ENCODE assay signal across 17 cellular contexts in the genomic region with DNA sequence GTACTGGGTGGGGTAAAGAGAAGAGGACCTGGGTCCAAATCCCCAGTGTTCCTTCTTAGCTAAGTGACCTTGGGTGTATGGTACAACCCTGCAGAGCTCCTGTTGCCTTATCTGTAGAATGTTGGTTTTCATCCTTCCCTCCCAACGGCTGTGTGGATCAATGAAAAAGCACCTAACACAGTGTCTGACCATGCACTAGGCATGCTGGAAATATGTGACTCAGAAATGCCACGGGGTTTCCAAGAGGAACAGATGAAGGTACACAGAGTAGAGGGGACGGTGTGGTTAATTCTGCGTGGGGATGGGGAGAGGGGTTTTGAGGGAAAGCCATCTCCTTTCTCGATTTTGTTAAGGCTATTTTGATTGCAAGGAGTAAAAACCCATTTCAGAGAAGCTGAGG. TPM values are rescaled to one million over a fixed set of nuclear protein-coding genes. Genes with fewer than 3 reads are reported as not detected.
DNase-seq lines count a peak whose midpoint lies in the region; ATAC-seq and TF ChIP-seq lines count a peak whose summit lies in the region.
"Had no signal": no experiment of that assay in that cellular context is flagged by ENCODE, and none has a peak within 500 bp of the region (broad histone marks: within the 10 kb centered on the region; RNA-seq: fewer than 3 reads in every experiment).

No MANE protein-coding gene starts in this region.

- WGBS in lung, 2 donors = 82 to 91% methylated on average over 5 of the region's 5 CpGs

- H3K27ac ChIP-seq in CD4-positive, alpha-beta T cell (ENCODE audit: low read depth, low read length) = no peak overlapping the region
- H3K27ac ChIP-seq in lung (ENCODE audit: low read depth in 1 of 2, low read length in 1 of 2) = no peak overlapping the region
- H3K27ac ChIP-seq: HL-60 had no signal

- no peaks in the 10 kb centered on the region for H3K9me3 Mint-ChIP-seq in activated CD8-positive, alpha-beta T cell treated with anti-CD3 and anti-CD28 coated beads for 36 hours
- no peaks in the 10 kb centered on the region for H3K9me3 Mint-ChIP-seq in activated CD8-positive, alpha-beta T cell treated with anti-CD3 and anti-CD28 coated beads, Interleukin-2, amount 10 ng/mL, durations not matched to agents 7 days and 5 days (ENCODE audit: insufficient read depth)
- H3K9me3 Mint-ChIP-seq in CD4-positive, alpha-beta T cell = no peaks in the 10 kb centered on the region
- H3K9me3 Mint-ChIP-seq in activated T-helper 1 cell treated with anti-CD3 and anti-CD28 coated beads, Interleukin-12 subunit alpha, Interleukin-12 subunit beta, Interleukin-2, Interleukin-4 antibody, amounts not matched to agents 30 ng/mL and 10 ng/mL and 1 ng/mL, durations not matched to agents 14 hours and 24 hours and 36 hours = no peaks in the 10 kb centered on the region

- peaks cover 3 to 4% of the 10 kb centered on the region in 2 donors for H3K4me1 ChIP-seq in lung (ENCODE audit: control insufficient read depth in 2 of 2, insufficient read depth in 2 of 2, low read length in 2 of 2)

- ATAC-seq in activated CD8-positive, alpha-beta T cell treated with anti-CD3 and anti-CD28 coated beads for 36 hours = no peak
- ATAC-seq in activated CD8-positive, alpha-beta T cell treated with anti-CD3 and anti-CD28 coated beads, Interleukin-2, amount 10 ng/mL, durations not matched to agents 7 days and 5 days = no peak
- no peak for ATAC-seq in CD4-positive, alpha-beta T cell (ENCODE audit: poor library complexity)
- ATAC-seq in lung (ENCODE audit: insufficient read depth, low FRiP score) (no peak), omental fat pad (ENCODE audit: low FRiP score) (no peak)
- ATAC-seq: HCT116 had no signal

- intact Hi-C loops in activated CD8-positive, alpha-beta T cell treated with anti-CD3 and anti-CD28 coated beads for 36 hours (cut with micrococcal nuclease) = no loop called here
- intact Hi-C loops in CD4-positive, alpha-beta T cell (cut with DNase I, micrococcal nuclease) = no loop called here
- intact Hi-C loops in activated T-helper 1 cell treated with anti-CD3 and anti-CD28 coated beads, Interleukin-12 subunit alpha, Interleukin-12 subunit beta, Interleukin-2, Interleukin-4 antibody, amounts not matched to agents 30 ng/mL and 10 ng/mL and 1 ng/mL, durations not matched to agents 14 hours and 24 hours and 36 hours (cut with micrococcal nuclease) = no loop called here
- intact Hi-C loops in posterior cingulate gyrus (cut with DNase I) = no loop called here

- no peak for TF ChIP-seq CTCF in activated CD8-positive, alpha-beta T cell treated with anti-CD3 and anti-CD28 coated beads for 36 hours (IDR thresholded peaks at IDR 0.05)
- no peak for TF ChIP-seq CTCF in CD4-positive, alpha-beta T cell (IDR thresholded peaks at IDR 0.05)
- TF ChIP-seq CTCF in lung (IDR thresholded peaks at IDR 0.05; ENCODE audit: control extremely low read depth, extremely low read depth) = no peak
- no peak for TF ChIP-seq CTCF in omental fat pad (IDR thresholded peaks at IDR 0.05)

- no peaks in the 10 kb centered on the region for H3K27me3 ChIP-seq in CD4-positive, alpha-beta T cell (ENCODE audit: control insufficient read depth, insufficient read depth, low read length)
- no peaks in the 10 kb centered on the region for H3K27me3 ChIP-seq in lung (ENCODE audit: control insufficient read depth, insufficient read depth)

- H3K36me3 Mint-ChIP-seq in activated CD8-positive, alpha-beta T cell treated with anti-CD3 and anti-CD28 coated beads for 36 hours (ENCODE audit: low read depth) = peaks cover 41% of the 10 kb centered on the region
- H3K36me3 Mint-ChIP-seq in activated CD8-positive, alpha-beta T cell treated with anti-CD3 and anti-CD28 coated beads, Interleukin-2, amount 10 ng/mL, durations not matched to agents 7 days and 5 days (ENCODE audit: low read depth) = peaks cover 79% of the 10 kb centered on the region
- peaks cover 96% of the 10 kb centered on the region for H3K36me3 Mint-ChIP-seq in CD4-positive, alpha-beta T cell (ENCODE audit: low read depth)
- peaks cover 47% of the 10 kb centered on the region for H3K36me3 Mint-ChIP-seq in activated T-helper 1 cell treated with anti-CD3 and anti-CD28 coated beads, Interleukin-12 subunit alpha, Interleukin-12 subunit beta, Interleukin-2, Interleukin-4 antibody, amounts not matched to agents 30 ng/mL and 10 ng/mL and 1 ng/mL, durations not matched to agents 14 hours and 24 hours and 36 hours (ENCODE audit: low read depth)

- H3K36me3 ChIP-seq in lung (ENCODE audit: control insufficient read depth in 2 of 2, insufficient read depth in 2 of 2, low read length in 2 of 2) = peaks cover 2 to 7% of the 10 kb centered on the region in 2 donors

- no peaks in the 10 kb centered on the region for H3K9me3 ChIP-seq in CD4-positive, alpha-beta T cell (ENCODE audit: control insufficient read depth, low read length)
- H3K9me3 ChIP-seq in lung (ENCODE audit: control insufficient read depth in 2 of 2, insufficient read depth in 1 of 2, low read length in 1 of 2) = no peaks in the 10 kb centered on the region

- no peaks in the 10 kb centered on the region for H3K27me3 Mint-ChIP-seq in activated CD8-positive, alpha-beta T cell treated with anti-CD3 and anti-CD28 coated beads for 36 hours
- H3K27me3 Mint-ChIP-seq in activated CD8-positive, alpha-beta T cell treated with anti-CD3 and anti-CD28 coated beads, Interleukin-2, amount 10 ng/mL, durations not matched to agents 7 days and 5 days (ENCODE audit: low read depth) = no peaks in the 10 kb centered on the region
- no peaks in the 10 kb centered on the region for H3K27me3 Mint-ChIP-seq in CD4-positive, alpha-beta T cell
- no peaks in the 10 kb centered on the region for H3K27me3 Mint-ChIP-seq in activated T-helper 1 cell treated with anti-CD3 and anti-CD28 coated beads, Interleukin-12 subunit alpha, Interleukin-12 subunit beta, Interleukin-2, Interleukin-4 antibody, amounts not matched to agents 30 ng/mL and 10 ng/mL and 1 ng/mL, durations not matched to agents 14 hours and 24 hours and 36 hours (ENCODE audit: insufficient read depth)

- DNase-seq in activated CD8-positive, alpha-beta T cell treated with anti-CD3 and anti-CD28 coated beads for 36 hours = peak; percentile 17
- no peak for DNase-seq in activated CD8-positive, alpha-beta T cell treated with anti-CD3 and anti-CD28 coated beads, Interleukin-2, amount 10 ng/mL, durations not matched to agents 7 days and 5 days
- DNase-seq in CD4-positive, alpha-beta T cell = no peak
- DNase-seq in activated T-helper 1 cell treated with anti-CD3 and anti-CD28 coated beads, Interleukin-12 subunit alpha, Interleukin-12 subunit beta, Interleukin-2, Interleukin-4 antibody, amounts not matched to agents 30 ng/mL and 10 ng/mL and 1 ng/mL, durations not matched to agents 14 hours and 24 hours and 36 hours (ENCODE audit: low spot score) = no peak
- DNase-seq in lung (ENCODE audit: low spot score) (peak; percentile 6), omental fat pad (ENCODE audit: low spot score) (no peak), posterior cingulate gyrus (no peak)
- no peak for DNase-seq in effector CD4-positive, alpha-beta T cell
- DNase-seq: AML-193, GF-D8, MV-4-11, NCI-H1417 treated with DMSO at 0.1 percent for 48 hours, NCI-H2029 treated with DMSO at 0.1 percent for 48 hours, NCI-H510A, NCI-H82 had no signal

- CTCF ChIA-PET in activated CD8-positive, alpha-beta T cell treated with anti-CD3 and anti-CD28 coated beads for 36 hours (lab: Charles Lee) = interaction anchor here (0.8 to 4.0 kb wide), 8 partner anchors 9 to 225 kb away, joined by 3 to 31 read pairs (median 4); a partner anchor contains a TSS
- CTCF ChIA-PET in activated CD8-positive, alpha-beta T cell treated with anti-CD3 and anti-CD28 coated beads, Interleukin-2, amount 10 ng/mL, durations not matched to agents 7 days and 5 days (lab: Charles Lee) = interaction anchor here (0.7 to 3.3 kb wide), 4 partner anchors 8 to 163 kb away, joined by 3 to 22 read pairs (median 3); a partner anchor contains a TSS
- CTCF ChIA-PET in CD4-positive, alpha-beta T cell (lab: Charles Lee) = interaction anchor here (0.9 to 3.1 kb wide), 4 partner anchors 9 to 163 kb away, joined by 3 to 18 read pairs (median 4); a partner anchor contains a TSS

- POLR2A ChIA-PET in activated CD8-positive, alpha-beta T cell treated with anti-CD3 and anti-CD28 coated beads for 36 hours (lab: Charles Lee) = interaction anchor here (0.6 to 3.5 kb wide), 4 partner anchors 9 to 43 kb away, joined by 3 to 12 read pairs (median 4); a partner anchor contains a TSS
- POLR2A ChIA-PET in activated CD8-positive, alpha-beta T cell treated with anti-CD3 and anti-CD28 coated beads, Interleukin-2, amount 10 ng/mL, durations not matched to agents 7 days and 5 days (lab: Charles Lee) = interaction anchor here (0.9 to 1.5 kb wide), 4 partner anchors 12 to 80 kb away, joined by 3 to 5 read pairs (median 4); no protein-coding TSS in a partner anchor
- POLR2A ChIA-PET in CD4-positive, alpha-beta T cell (lab: Charles Lee) = interaction anchor here (0.8 to 1.6 kb wide), 4 partner anchors 9 to 83 kb away, joined by 3 to 8 read pairs (median 4); a partner anchor contains a TSS

- H3K4me3 Mint-ChIP-seq in activated CD8-positive, alpha-beta T cell treated with anti-CD3 and anti-CD28 coated beads for 36 hours = no peak overlapping the region
- H3K4me3 Mint-ChIP-seq in activated CD8-positive, alpha-beta T cell treated with anti-CD3 and anti-CD28 coated beads, Interleukin-2, amount 10 ng/mL, durations not matched to agents 7 days and 5 days = no peak overlapping the region
- no peak overlapping the region for H3K4me3 Mint-ChIP-seq in CD4-positive, alpha-beta T cell
- H3K4me3 Mint-ChIP-seq in activated T-helper 1 cell treated with anti-CD3 and anti-CD28 coated beads, Interleukin-12 subunit alpha, Interleukin-12 subunit beta, Interleukin-2, Interleukin-4 antibody, amounts not matched to agents 30 ng/mL and 10 ng/mL and 1 ng/mL, durations not matched to agents 14 hours and 24 hours and 36 hours = no peak overlapping the region

- H3K4me3 ChIP-seq in lung = no peak overlapping the region

- peak overlapping the region; percentile 1 for H3K27ac Mint-ChIP-seq in activated CD8-positive, alpha-beta T cell treated with anti-CD3 and anti-CD28 coated beads for 36 hours
- H3K27ac Mint-ChIP-seq in activated CD8-positive, alpha-beta T cell treated with anti-CD3 and anti-CD28 coated beads, Interleukin-2, amount 10 ng/mL, durations not matched to agents 7 days and 5 days = no peak overlapping the region
- peak overlapping the region; percentile 43 for H3K27ac Mint-ChIP-seq in CD4-positive, alpha-beta T cell
- H3K27ac Mint-ChIP-seq in activated T-helper 1 cell treated with anti-CD3 and anti-CD28 coated beads, Interleukin-12 subunit alpha, Interleukin-12 subunit beta, Interleukin-2, Interleukin-4 antibody, amounts not matched to agents 30 ng/mL and 10 ng/mL and 1 ng/mL, durations not matched to agents 14 hours and 24 hours and 36 hours = peak overlapping the region; percentile 24

- peaks cover 43% of the 10 kb centered on the region for H3K4me1 Mint-ChIP-seq in activated CD8-positive, alpha-beta T cell treated with anti-CD3 and anti-CD28 coated beads for 36 hours (ENCODE audit: low read depth)
- H3K4me1 Mint-ChIP-seq in activated CD8-positive, alpha-beta T cell treated with anti-CD3 and anti-CD28 coated beads, Interleukin-2, amount 10 ng/mL, durations not matched to agents 7 days and 5 days (ENCODE audit: low read depth) = peaks cover 30% of the 10 kb centered on the region
- H3K4me1 Mint-ChIP-seq in CD4-positive, alpha-beta T cell (ENCODE audit: low read depth) = peaks cover 80% of the 10 kb centered on the region
- peaks cover 29% of the 10 kb centered on the region for H3K4me1 Mint-ChIP-seq in activated T-helper 1 cell treated with anti-CD3 and anti-CD28 coated beads, Interleukin-12 subunit alpha, Interleukin-12 subunit beta, Interleukin-2, Interleukin-4 antibody, amounts not matched to agents 30 ng/mL and 10 ng/mL and 1 ng/mL, durations not matched to agents 14 hours and 24 hours and 36 hours (ENCODE audit: low read depth)

RNA-seq across cellular contexts. Expression of a gene that starts 8.6 kb away (rescaled TPM):
- total RNA-seq in activated CD8-positive, alpha-beta T cell treated with anti-CD3 and anti-CD28 coated beads for 36 hours = 10 to 100 TPM; 33.2 to 33.3 TPM
- 10 to 100 TPM; 43.4 to 46.9 TPM for total RNA-seq in activated CD8-positive, alpha-beta T cell treated with anti-CD3 and anti-CD28 coated beads, Interleukin-2, amount 10 ng/mL, durations not matched to agents 7 days and 5 days
- 10 to 100 TPM; 26.3 to 29.8 TPM for total RNA-seq in CD4-positive, alpha-beta T cell
- total RNA-seq in activated T-helper 1 cell treated with anti-CD3 and anti-CD28 coated beads, Interleukin-12 subunit alpha, Interleukin-12 subunit beta, Interleukin-2, Interleukin-4 antibody, amounts not matched to agents 30 ng/mL and 10 ng/mL and 1 ng/mL, durations not matched to agents 14 hours and 24 hours and 36 hours = 22.7 and 23.5 TPM in 2 replicates
- total RNA-seq in lung (10 to 100 TPM; 25.7 to 31.8 TPM), omental fat pad (10 to 100 TPM; 17.8 to 38.0 (median 27.0) TPM)
- polyA plus RNA-seq in lung = 10 to 100 TPM; 11.9 to 14.0 TPM

RNA-seq across cellular contexts. Expression of a gene that starts 10.6 kb away (rescaled TPM):
- 1 to 10 TPM; 5.6 to 6.3 TPM for total RNA-seq in activated CD8-positive, alpha-beta T cell treated with anti-CD3 and anti-CD28 coated beads for 36 hours
- total RNA-seq in activated CD8-positive, alpha-beta T cell treated with anti-CD3 and anti-CD28 coated beads, Interleukin-2, amount 10 ng/mL, durations not matched to agents 7 days and 5 days = 1 to 10 TPM; 8.0 to 9.9 TPM
- 1 to 10 TPM; 1.8 to 2.4 TPM for total RNA-seq in CD4-positive, alpha-beta T cell
- total RNA-seq in activated T-helper 1 cell treated with anti-CD3 and anti-CD28 coated beads, Interleukin-12 subunit alpha, Interleukin-12 subunit beta, Interleukin-2, Interleukin-4 antibody, amounts not matched to agents 30 ng/mL and 10 ng/mL and 1 ng/mL, durations not matched to agents 14 hours and 24 hours and 36 hours = 4.1 and 5.1 TPM in 2 replicates
- total RNA-seq in lung (10 to 100 TPM in 1 of 2 donors, 1 to 10 TPM in 1; 10.0 to 13.5 TPM), omental fat pad (1 to 10 TPM; 2.2 to 5.1 (median 3.5) TPM)
- 1 to 10 TPM; 6.7 to 9.5 TPM for polyA plus RNA-seq in lung

Comparison
In these comparisons a context has a peak if more than half of its experiments do, and no peak if none do; other contexts are left out.
1. DNase-seq: peak in activated CD8-positive, alpha-beta T cell treated with anti-CD3 and anti-CD28 coated beads for 36 hours (single experiment) and lung (single experiment); none in activated CD8-positive, alpha-beta T cell treated with anti-CD3 and anti-CD28 coated beads, Interleukin-2, amount 10 ng/mL, durations not matched to agents 7 days and 5 days (single experiment), CD4-positive, alpha-beta T cell (0 of 10), activated T-helper 1 cell treated with anti-CD3 and anti-CD28 coated beads, Interleukin-12 subunit alpha, Interleukin-12 subunit beta, Interleukin-2, Interleukin-4 antibody, amounts not matched to agents 30 ng/mL and 10 ng/mL and 1 ng/mL, durations not matched to agents 14 hours and 24 hours and 36 hours (single experiment), omental fat pad (single experiment), effector CD4-positive, alpha-beta T cell (single experiment) and posterior cingulate gyrus (0 of 10).